8 cellular contexts compared by ENCODE assay signal in genomic region chr19:38079926-38080380, GRCh38.
DNase-seq lines count a peak whose midpoint lies in the region; ATAC-seq and TF ChIP-seq lines count a peak whose summit lies in the region.

No MANE protein-coding gene starts in this region.

- WGBS in prostate gland = 52% methylated on average over 1 of the region's 1 CpG

- intact Hi-C loops in prostate gland (cut with DNase I) (no loop called here), sciatic nerve (cut with DNase I) (no loop called here)

- TF ChIP-seq POLR2A in prostate gland (IDR thresholded peaks at IDR 0.05) = no peak

- no peaks in the 10 kb centered on the region for H3K9me3 ChIP-seq in prostate gland

- peak; percentile 81 for ATAC-seq in HG02759 (IDR thresholded peaks at IDR 0.05; ENCODE audit: unreplicated experiment)
- ATAC-seq in sciatic nerve = no peak

- H3K27me3 ChIP-seq in prostate gland (replicated peaks; ENCODE audit: insufficient read depth) = no peaks in the 10 kb centered on the region

- peak; percentile 7 to 20 for DNase-seq in activated CD4-positive, alpha-beta T cell treated with anti-CD3 and anti-CD28 coated beads, Interleukin-2, amount 50 U/mL, for 48 hours
- no peak for DNase-seq in activated CD4-positive, alpha-beta T cell treated with anti-CD3 and anti-CD28 coated beads, Interleukin-2, amount 50 U/mL, for 4 hours
- DNase-seq in NCI-H446 treated with DMSO at 0.1 percent for 48 hours (lab: John Stamatoyannopoulos, UW) = peak; percentile 9
- peak; percentile 42 for DNase-seq in dedifferentiated amniotic fluid mesenchymal stem cell (ENCODE audit: extremely low spot score)
- DNase-seq in prostate gland (ENCODE audit: low spot score) = peak; percentile 37
- DNase-seq in sciatic nerve (ENCODE audit: low spot score) = no peak
- no peak for DNase-seq in stimulated activated CD4-positive, alpha-beta T cell treated with anti-CD3 and anti-CD28 coated beads, Interleukin-1b, Interleukin-23, amount 100 ng/mL, for 48 hours

- peaks cover 7% of the 10 kb centered on the region for H3K4me1 ChIP-seq in prostate gland (replicated peaks)

- no peak overlapping the region for H3K27ac ChIP-seq in prostate gland

- no peak overlapping the region for H3K4me3 ChIP-seq in prostate gland

- peaks cover 0 to 10% of the 10 kb centered on the region in 2 donors for H3K36me3 ChIP-seq in prostate gland

- TF ChIP-seq CTCF in prostate gland (IDR thresholded peaks at IDR 0.05) = no peak

Comparison
In these comparisons a context has a peak if more than half of its experiments do, and no peak if none do; other contexts are left out.
1. DNase-seq: peak in activated CD4-positive, alpha-beta T cell treated with anti-CD3 and anti-CD28 coated beads, Interleukin-2, amount 50 U/mL, for 48 hours (2 of 2), NCI-H446 treated with DMSO at 0.1 percent for 48 hours (single experiment), dedifferentiated amniotic fluid mesenchymal stem cell (single experiment) and prostate gland (single experiment); none in activated CD4-positive, alpha-beta T cell treated with anti-CD3 and anti-CD28 coated beads, Interleukin-2, amount 50 U/mL, for 4 hours (0 of 2), sciatic nerve (single experiment) and stimulated activated CD4-positive, alpha-beta T cell treated with anti-CD3 and anti-CD28 coated beads, Interleukin-1b, Interleukin-23, amount 100 ng/mL, for 48 hours (single experiment).